11 cellular contexts compared by ENCODE assay signal in genomic region chr4:168551945-168552695, GRCh38. TPM values are rescaled to one million over a fixed set of nuclear protein-coding genes. Genes with fewer than 3 reads are reported as not detected.
DNase-seq lines count a peak whose midpoint lies in the region; TF ChIP-seq lines count a peak whose summit lies in the region.
"Had no signal": no experiment of that assay in that cellular context is flagged by ENCODE, and none has a peak within 500 bp of the region (broad histone marks: within the 10 kb centered on the region; RNA-seq: fewer than 3 reads in every experiment).

No MANE protein-coding gene starts in this region.

- H3K27ac Mint-ChIP-seq in activated CD4-positive, alpha-beta T cell treated with anti-CD3 and anti-CD28 coated beads, Interleukin-2, amount 10 ng/mL, durations not matched to agents 24 days and 14 days, result no peak overlapping the region

- in situ Hi-C loops in brain microvascular endothelial cell (cut with HindIII; ENCODE audit: low pct_ligation_motif_present, low sequenced_read_pairs) (no loop called here), GM13977 (cut with MboI; ENCODE audit: low pct_unique_long_range_greater_than_20kb, low sequenced_read_pairs, unreplicated experiment) (no loop called here)

- TF ChIP-seq CTCF in brain microvascular endothelial cell (IDR thresholded peaks at IDR 0.05; ENCODE audit: low read depth, low read length, missing control alignments) (no peak), GM13977 (IDR thresholded peaks at IDR 0.05; ENCODE audit: extremely low read depth, insufficient read depth, missing control alignments) (no peak)

- H3K27me3 Mint-ChIP-seq in activated CD4-positive, alpha-beta T cell treated with anti-CD3 and anti-CD28 coated beads, Interleukin-2, amount 10 ng/mL, durations not matched to agents 24 days and 14 days, result peaks cover 13% of the 10 kb centered on the region

- no peaks in the 10 kb centered on the region for H3K4me1 ChIP-seq in effector memory CD4-positive, alpha-beta T cell (ENCODE audit: control insufficient read depth, insufficient read depth, low read length, poor library complexity, severe bottlenecking)

- intact Hi-C loops in activated CD4-positive, alpha-beta T cell treated with anti-CD3 and anti-CD28 coated beads, Interleukin-2, amount 10 ng/mL, durations not matched to agents 24 days and 14 days (cut with micrococcal nuclease), result loop anchor here (5.0 kb wide), 2 partner anchors 40 to 370 kb away; no protein-coding TSS in a partner anchor

- H3K9me3 ChIP-seq in effector memory CD4-positive, alpha-beta T cell (ENCODE audit: control insufficient read depth, low read length), result no peaks in the 10 kb centered on the region
- H3K9me3 ChIP-seq: tibial nerve had no signal

- DNase-seq in activated CD4-positive, alpha-beta T cell treated with anti-CD3 and anti-CD28 coated beads, Interleukin-2, amount 10 ng/mL, durations not matched to agents 24 days and 14 days, result peak; percentile 63
- no peak for DNase-seq in activated CD4-positive, alpha-beta T cell treated with anti-CD3 and anti-CD28 coated beads for 48 hours
- DNase-seq in LHCN-M2 (ENCODE audit: low read depth) (peak; percentile 65), brain microvascular endothelial cell (no peak), renal cortical epithelial cell (ENCODE audit: low read depth) (peak; percentile 39), GM13977 (ENCODE audit: low spot score) (no peak), NCI-H2081 treated with DMSO at 0.1 percent for 48 hours (lab: John Stamatoyannopoulos, UW) (no peak)
- DNase-seq in effector memory CD4-positive, alpha-beta T cell, result no peak
- DNase-seq: anterior cingulate cortex had no signal

- H3K27ac ChIP-seq in brain microvascular endothelial cell, result peak overlapping the region; percentile 76
- H3K27ac ChIP-seq in effector memory CD4-positive, alpha-beta T cell (ENCODE audit: insufficient read depth, low read length, poor library complexity, severe bottlenecking), result no peak overlapping the region
- H3K27ac ChIP-seq: KMS-11, tibial nerve had no signal

- no peaks in the 10 kb centered on the region for H3K9me3 Mint-ChIP-seq in activated CD4-positive, alpha-beta T cell treated with anti-CD3 and anti-CD28 coated beads, Interleukin-2, amount 10 ng/mL, durations not matched to agents 24 days and 14 days

- no peaks in the 10 kb centered on the region for H3K4me1 Mint-ChIP-seq in activated CD4-positive, alpha-beta T cell treated with anti-CD3 and anti-CD28 coated beads, Interleukin-2, amount 10 ng/mL, durations not matched to agents 24 days and 14 days

- H3K4me3 ChIP-seq in brain microvascular endothelial cell (ENCODE audit: low read depth, low read length), result no peak overlapping the region
- H3K4me3 ChIP-seq in effector memory CD4-positive, alpha-beta T cell (ENCODE audit: insufficient read depth, low read depth, low read length, poor library complexity, severe bottlenecking), result no peak overlapping the region
- H3K4me3 ChIP-seq: tibial nerve had no signal

- no peaks in the 10 kb centered on the region for H3K36me3 ChIP-seq in brain microvascular endothelial cell (replicated peaks)
- no peaks in the 10 kb centered on the region for H3K36me3 ChIP-seq in effector memory CD4-positive, alpha-beta T cell (ENCODE audit: control insufficient read depth, insufficient read depth, low read length)
- H3K36me3 ChIP-seq: tibial nerve had no signal

- no peak overlapping the region for H3K4me3 Mint-ChIP-seq in activated CD4-positive, alpha-beta T cell treated with anti-CD3 and anti-CD28 coated beads, Interleukin-2, amount 10 ng/mL, durations not matched to agents 24 days and 14 days

- H3K36me3 Mint-ChIP-seq in activated CD4-positive, alpha-beta T cell treated with anti-CD3 and anti-CD28 coated beads, Interleukin-2, amount 10 ng/mL, durations not matched to agents 24 days and 14 days (ENCODE audit: low read depth), result no peaks in the 10 kb centered on the region

- no peaks in the 10 kb centered on the region for H3K27me3 ChIP-seq in brain microvascular endothelial cell (replicated peaks)
- H3K27me3 ChIP-seq in effector memory CD4-positive, alpha-beta T cell (replicated peaks; ENCODE audit: control insufficient read depth, insufficient read depth, low read length, poor library complexity, severe bottlenecking), result no peaks in the 10 kb centered on the region
- H3K27me3 ChIP-seq: tibial nerve had no signal

RNA-seq across cellular contexts. Expression of gene PALLD, which starts 55.3 kb away (rescaled TPM):
- 34.3 and 37.9 TPM in 2 replicates for total RNA-seq in activated CD4-positive, alpha-beta T cell treated with anti-CD3 and anti-CD28 coated beads, Interleukin-2, amount 10 ng/mL, durations not matched to agents 24 days and 14 days
- 143 and 176 TPM in 2 replicates for total RNA-seq in LHCN-M2 (2014; rRNA removed)
- polyA plus RNA-seq in LHCN-M2 (2012), result 406 TPM
- total RNA-seq in renal cortical epithelial cell, result 190 and 278 TPM in 2 replicates

Comparison
In these comparisons a context has a peak if more than half of its experiments do, and no peak if none do; other contexts are left out.
1. DNase-seq: peak in activated CD4-positive, alpha-beta T cell treated with anti-CD3 and anti-CD28 coated beads, Interleukin-2, amount 10 ng/mL, durations not matched to agents 24 days and 14 days (single experiment), LHCN-M2 (single experiment) and renal cortical epithelial cell (single experiment); none in activated CD4-positive, alpha-beta T cell treated with anti-CD3 and anti-CD28 coated beads for 48 hours (single experiment), brain microvascular endothelial cell (single experiment), GM13977 (single experiment), NCI-H2081 treated with DMSO at 0.1 percent for 48 hours (single experiment) and effector memory CD4-positive, alpha-beta T cell (0 of 3).